ENCODE assay signal across 12 cellular contexts in genomic region chr19:35851213-35852028, GRCh38. TPM values are rescaled to one million over a fixed set of nuclear protein-coding genes. Genes with fewer than 3 reads are reported as not detected.
DNase-seq lines count a peak whose midpoint lies in the region; ATAC-seq and TF ChIP-seq lines count a peak whose summit lies in the region.
"Had no signal": no experiment of that assay in that cellular context is flagged by ENCODE, and none has a peak within 500 bp of the region (broad histone marks: within the 10 kb centered on the region; RNA-seq: fewer than 3 reads in every experiment).

No MANE protein-coding gene starts in this region.

- no peak overlapping the region for H3K4me2 ChIP-seq in SK-N-SH
- no peak overlapping the region for H3K4me2 ChIP-seq in GM23248 (ENCODE audit: unreplicated experiment)

- H3K9ac ChIP-seq in SK-N-SH (no peak overlapping the region), GM23248 (no peak overlapping the region)

- POLR2A ChIA-PET in SK-N-SH (lab: Yijun Ruan, JAX), result no interaction called here

- peaks cover 0 to 6% of the 10 kb centered on the region in 2 experiments; a peak in 1 of 4 replicates for H3K4me1 ChIP-seq in SK-N-SH (ENCODE audit: control insufficient read depth in 1 of 2, insufficient read depth in 2 of 2, low read depth in 1 of 2, low read length in 1 of 2)
- no peaks in the 10 kb centered on the region for H3K4me1 ChIP-seq in GM23248 (ENCODE audit: insufficient read depth)

- peaks cover 29% of the 10 kb centered on the region for H3K27me3 ChIP-seq in SK-N-SH (ENCODE audit: insufficient read depth)
- peaks cover 76% of the 10 kb centered on the region for H3K27me3 ChIP-seq in GM23248 (replicated peaks; ENCODE audit: insufficient read depth)

- H3K27me3 Mint-ChIP-seq in activated naive CD8-positive, alpha-beta T cell, result peaks cover 17% of the 10 kb centered on the region
- H3K27me3 Mint-ChIP-seq in osteocyte (ENCODE audit: unreplicated experiment), result peaks cover 55% of the 10 kb centered on the region

- TF ChIP-seq EP300 in SK-N-SH (IDR thresholded peaks at IDR 0.05; ENCODE audit: borderline replicate concordance in 1 of 2, low read depth in 1 of 2, low read length in 1 of 2), result no peak

- H3K4me3 Mint-ChIP-seq in activated naive CD8-positive, alpha-beta T cell, result peak overlapping the region; percentile 20
- H3K4me3 Mint-ChIP-seq in osteocyte (ENCODE audit: unreplicated experiment), result no peak overlapping the region
- H3K4me3 Mint-ChIP-seq: mesothelial cell of epicardium had no signal

- H3F3A ChIP-seq in SK-N-SH (replicated peaks; ENCODE audit: insufficient read depth) (no peaks in the 10 kb centered on the region), GM23248 (ENCODE audit: insufficient read depth) (no peaks in the 10 kb centered on the region)

- in situ Hi-C loops in GM23248 (cut with MboI), result no loop called here

- CTCF ChIA-PET in SK-N-SH (lab: Yijun Ruan, JAX), result interaction anchor here (1.0 to 1.9 kb wide), 4 partner anchors 8 to 17 kb away, joined by 4 to 5 read pairs (median 4); no protein-coding TSS in a partner anchor

- H3K36me3 ChIP-seq in SK-N-SH (replicated peaks in 1 of 2; ENCODE audit: control insufficient read depth in 1 of 2, insufficient read depth in 2 of 2, low read length in 1 of 2) (no peaks in the 10 kb centered on the region), GM23248 (ENCODE audit: low read depth) (no peaks in the 10 kb centered on the region)

- H3K9me2 ChIP-seq in SK-N-SH, result no peaks in the 10 kb centered on the region
- H3K9me2 ChIP-seq in GM23248 (ENCODE audit: insufficient read depth), result no peaks in the 10 kb centered on the region

- H2AFZ ChIP-seq in SK-N-SH (ENCODE audit: low read depth), result no peak overlapping the region
- no peak overlapping the region for H2AFZ ChIP-seq in GM23248

- H4K20me1 ChIP-seq in SK-N-SH (ENCODE audit: insufficient read depth) (no peaks in the 10 kb centered on the region), GM23248 (ENCODE audit: insufficient read depth) (no peaks in the 10 kb centered on the region)

- peak; percentile 33; the same call in 1 of the 2 replicates for TF ChIP-seq RAD21 in SK-N-SH (IDR thresholded peaks at IDR 0.05; ENCODE audit: low read length)

- H3K79me2 ChIP-seq in SK-N-SH (ENCODE audit: insufficient read depth) (no peaks in the 10 kb centered on the region), GM23248 (ENCODE audit: insufficient read depth) (no peaks in the 10 kb centered on the region)

- no peaks in the 10 kb centered on the region for H3K36me3 Mint-ChIP-seq in activated naive CD8-positive, alpha-beta T cell
- H3K36me3 Mint-ChIP-seq in osteocyte (ENCODE audit: unreplicated experiment), result no peaks in the 10 kb centered on the region
- H3K36me3 Mint-ChIP-seq: mesothelial cell of epicardium had no signal

- H3K9me3 Mint-ChIP-seq in activated naive CD8-positive, alpha-beta T cell (ENCODE audit: low read depth), result no peaks in the 10 kb centered on the region
- no peaks in the 10 kb centered on the region for H3K9me3 Mint-ChIP-seq in osteocyte (ENCODE audit: unreplicated experiment)
- H3K9me3 Mint-ChIP-seq: mesothelial cell of epicardium had no signal

- no peak overlapping the region for H3K27ac ChIP-seq in SK-N-SH (ENCODE audit: low read depth in 2 of 2, low read length in 1 of 2)
- no peak overlapping the region for H3K27ac ChIP-seq in GM23248

- no peak overlapping the region for H3K4me3 ChIP-seq in SK-N-SH (ENCODE audit: low read depth in 2 of 2, low read length in 1 of 2)
- no peak overlapping the region for H3K4me3 ChIP-seq in GM23248

- peak; percentile 17; the same call in 1 of the 2 replicates for TF ChIP-seq CTCF in SK-N-SH (IDR thresholded peaks at IDR 0.05)
- peak; percentile 7 for TF ChIP-seq CTCF in osteocyte (IDR thresholded peaks at IDR 0.05)

- H3K27ac Mint-ChIP-seq in activated naive CD8-positive, alpha-beta T cell, result no peak overlapping the region
- no peak overlapping the region for H3K27ac Mint-ChIP-seq in osteocyte (ENCODE audit: unreplicated experiment)
- H3K27ac Mint-ChIP-seq: mesothelial cell of epicardium had no signal

- 56% methylated on average over 21 of the region's 32 CpGs for WGBS in SK-N-SH (ENCODE audit: low lambda C conversion rate)
- WGBS in GM23248 (ENCODE audit: low coverage in 1 of 2, low lambda C conversion rate in 2 of 2, missing lambda C conversion rate in 2 of 2), 2 experiments, result 41 to 47% methylated on average over 25 to 32 of the region's 32 CpGs

- ATAC-seq in SK-N-SH treated with all-trans-retinoic acid at 6 μM for 48 hours, result no peak
- no peak for ATAC-seq in HG03159 (IDR thresholded peaks at IDR 0.05; ENCODE audit: unreplicated experiment)

- H3K9me3 ChIP-seq in SK-N-SH, result no peaks in the 10 kb centered on the region
- no peaks in the 10 kb centered on the region for H3K9me3 ChIP-seq in GM23248 (ENCODE audit: low read depth)

- peaks cover 10% of the 10 kb centered on the region for H3K4me1 Mint-ChIP-seq in activated naive CD8-positive, alpha-beta T cell (ENCODE audit: low read depth)
- H3K4me1 Mint-ChIP-seq in osteocyte (ENCODE audit: unreplicated experiment), result peaks cover 4% of the 10 kb centered on the region

- DNase-seq in SK-N-SH, result peak; percentile 66
- DNase-seq in osteocyte (ENCODE audit: extremely low spot score, unreplicated experiment), result no peak
- no peak for DNase-seq in GM23248
- DNase-seq: foreskin melanocyte, NCI-H524 treated with DMSO at 0.1 percent for 48 hours, T-helper 2 cell had no signal

TF ChIP-seq in SK-N-SH, 30 proteins besides CTCF, POLR2A, EP300 and RAD21 (continues in another document):
- no peak for TF ChIP-seq TCF12 (IDR thresholded peaks at IDR 0.05)
- TF ChIP-seq USF1 (IDR thresholded peaks at IDR 0.05; ENCODE audit: borderline replicate concordance, low read depth), result no peak
- no peak for TF ChIP-seq RCOR1 (IDR thresholded peaks at IDR 0.05; ENCODE audit: low read length)
- TF ChIP-seq GATA2 (CRISPR knock-in tag; IDR thresholded peaks at IDR 0.05), result no peak

TF ChIP-seq in SK-N-SH treated with all-trans-retinoic acid at 6 μM for 48 hours, 23 proteins besides CTCF, POLR2A, EP300 and RAD21:
- TF ChIP-seq ZNF8 (CRISPR knock-in tag; IDR thresholded peaks at IDR 0.05) (no peak), ZFP3 (CRISPR knock-in tag; IDR thresholded peaks at IDR 0.05) (no peak), SNAI2 (CRISPR knock-in tag; IDR thresholded peaks at IDR 0.05) (no peak), GLIS3 (CRISPR knock-in tag; IDR thresholded peaks at IDR 0.05) (no peak), RARB (CRISPR knock-in tag; IDR thresholded peaks at IDR 0.05) (no peak)

RNA-seq across cellular contexts. Expression of gene NPHS1, which starts 0.9 kb away (rescaled TPM):
- polyA plus RNA-seq in SK-N-SH (2012; rRNA removed) (not detected in 2 replicates), GM23248 (2016; fragmentation: Nextera tagmentation; extraction: Ambion mirVana) (not detected in 2 replicates)
- not detected in 2 replicates for polyA plus RNA-seq in SK-N-SH (2012; cell fraction: cytosol; rRNA removed)
- polyA plus RNA-seq in SK-N-SH (2012; cell fraction: nucleus; rRNA removed), result not detected in 2 replicates
- total RNA-seq in osteocyte, result not detected in 2 replicates
- total RNA-seq in GM23248 (2014; rRNA removed; shearing (Covaris generic)), result not detected in 2 replicates
- total RNA-seq: LHCN-M2, subcutaneous adipose tissue had no signal

RNA-seq across cellular contexts. Expression of gene KIRREL2, which starts 5.3 kb away (rescaled TPM):
- polyA plus RNA-seq in SK-N-SH (2012; rRNA removed) (0.21 and 0.37 TPM in 2 replicates), GM23248 (2016; fragmentation: Nextera tagmentation; extraction: Ambion mirVana) (not detected in 2 replicates)
- 0.12 and 0.20 TPM in 2 replicates for polyA plus RNA-seq in SK-N-SH (2012; cell fraction: cytosol; rRNA removed)
- 0.25 and 0.43 TPM in 2 replicates for polyA plus RNA-seq in SK-N-SH (2012; cell fraction: nucleus; rRNA removed)
- total RNA-seq in osteocyte, result not detected in 2 replicates
- total RNA-seq in GM23248 (2014; rRNA removed; shearing (Covaris generic)), result not detected in 2 replicates
- total RNA-seq: LHCN-M2, subcutaneous adipose tissue had no signal

RNA-seq across cellular contexts. Expression of gene APLP1, which starts 17.0 kb away (rescaled TPM):
- polyA plus RNA-seq in SK-N-SH (2012; rRNA removed) (31.8 and 66.7 TPM in 2 replicates), GM23248 (2016; fragmentation: Nextera tagmentation; extraction: Ambion mirVana) (16.7 and 16.8 TPM in 2 replicates)
- 22.4 and 36.2 TPM in 2 replicates for polyA plus RNA-seq in SK-N-SH (2012; cell fraction: cytosol; rRNA removed)
- 41.1 and 43.6 TPM in 2 replicates for polyA plus RNA-seq in SK-N-SH (2012; cell fraction: nucleus; rRNA removed)
- 12.6 and 14.7 TPM in 2 replicates for total RNA-seq in osteocyte
- 10.6 and 20.4 TPM in 2 replicates for total RNA-seq in GM23248 (2014; rRNA removed; shearing (Covaris generic))

RNA-seq across cellular contexts. Expression of gene PRODH2, which starts 38.8 kb away (rescaled TPM):
- polyA plus RNA-seq in SK-N-SH (2012; rRNA removed) (not detected in 2 replicates), GM23248 (2016; fragmentation: Nextera tagmentation; extraction: Ambion mirVana) (not detected in 2 replicates)
- polyA plus RNA-seq in SK-N-SH (2012; cell fraction: cytosol; rRNA removed), result not detected in 2 replicates
- not detected in 2 replicates for polyA plus RNA-seq in SK-N-SH (2012; cell fraction: nucleus; rRNA removed)
- total RNA-seq in osteocyte, result not detected in 2 replicates
- total RNA-seq in GM23248 (2014; rRNA removed; shearing (Covaris generic)), result not detected in 2 replicates
- total RNA-seq: LHCN-M2, mesothelial cell of epicardium, subcutaneous adipose tissue had no signal

RNA-seq across cellular contexts. Expression of gene NFKBID, which starts 48.9 kb away (rescaled TPM):
- polyA plus RNA-seq in SK-N-SH (2012; rRNA removed), result 5.5 and 11.4 TPM in 2 replicates
- polyA plus RNA-seq in SK-N-SH (2012; cell fraction: cytosol; rRNA removed), result 0.58 and 1.2 TPM in 2 replicates
- polyA plus RNA-seq in SK-N-SH (2012; cell fraction: nucleus; rRNA removed), result 34.8 and 42.4 TPM in 2 replicates
- 6.2 and 6.8 TPM in 2 replicates for total RNA-seq in osteocyte
- 5.0 and 7.6 TPM in 2 replicates for total RNA-seq in GM23248 (2014; rRNA removed; shearing (Covaris generic))
- polyA plus RNA-seq in GM23248 (2016; fragmentation: Nextera tagmentation; extraction: Ambion mirVana), result 3.9 and 7.1 TPM in 2 replicates
